Comparison of ENCODE assay signal across 9 cellular contexts in the genomic region with DNA sequence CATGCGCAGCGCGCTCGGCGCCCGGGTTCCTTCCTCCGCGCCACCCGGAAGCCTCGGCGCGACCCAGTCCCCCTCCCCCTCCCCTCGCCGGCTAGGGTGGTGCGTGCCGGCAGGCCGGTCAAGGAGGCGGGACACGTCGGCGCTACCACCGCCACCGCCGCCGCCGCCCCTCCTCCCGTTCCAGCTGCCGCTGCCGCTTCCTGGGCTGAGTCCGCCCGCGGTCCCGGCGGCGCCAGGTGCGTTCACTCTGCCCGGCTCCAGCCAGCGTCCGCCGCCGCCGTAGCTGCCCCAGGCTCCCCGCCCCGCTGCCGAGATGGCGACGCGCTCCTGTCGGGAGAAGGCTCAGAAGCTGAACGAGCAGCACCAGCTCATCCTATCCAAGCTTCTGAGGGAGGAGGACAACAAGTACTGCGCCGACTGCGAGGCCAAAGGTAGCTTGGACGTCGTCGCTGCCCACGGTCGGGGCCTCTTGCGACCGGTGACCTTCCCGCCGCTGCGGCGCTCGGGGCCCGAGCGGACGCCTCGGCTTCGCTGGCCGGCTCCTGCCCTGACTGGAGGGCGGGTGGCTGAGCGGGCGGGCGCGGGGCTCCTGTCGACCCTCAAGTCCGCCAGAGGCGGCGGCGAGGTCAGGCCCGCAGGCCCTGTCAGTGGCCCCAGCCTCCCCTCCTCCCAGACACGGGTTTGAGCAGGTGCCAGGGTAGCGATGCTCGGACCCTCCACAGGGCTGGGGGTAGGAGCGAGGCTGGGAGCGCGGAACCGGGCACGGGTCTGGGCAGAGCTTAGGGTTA. TPM values are rescaled to one million over a fixed set of nuclear protein-coding genes. Genes with fewer than 3 reads are reported as not detected.
DNase-seq lines count a peak whose midpoint lies in the region; ATAC-seq, FAIRE-seq and TF ChIP-seq lines count a peak whose summit lies in the region.
"Had no signal": no experiment of that assay in that cellular context is flagged by ENCODE, and none has a peak within 500 bp of the region (broad histone marks: within the 10 kb centered on the region; RNA-seq: fewer than 3 reads in every experiment).

TSS of gene SMAP1 (plus strand) at position 173 of the 788 bp plus-strand sequence. CDS start at position 314, 141 bp downstream.

- peak within 1 kb of the TSS; percentile 68 to 96 (median 75) for H3K4me3 ChIP-seq in keratinocyte (ENCODE audit: control insufficient read depth in 2 of 3, extremely low read depth in 1 of 3, insufficient read depth in 2 of 3, low read depth in 1 of 3, low read length in 3 of 3)

- TF ChIP-seq CTCF in keratinocyte (optimal IDR thresholded peaks at IDR 0.05 in 1 of 3, IDR thresholded peaks at IDR 0.05 in 1 of 3, conservative IDR thresholded peaks at IDR 0.05 in 1 of 3; ENCODE audit: extremely low read depth in 1 of 3, insufficient read depth in 2 of 3, low read length in 3 of 3) = no peak

- H2AFZ ChIP-seq in keratinocyte (ENCODE audit: control insufficient read depth, low read length) = peak within 1 kb of the TSS; percentile 99

- peak within 1 kb of the TSS; percentile 66 for H3K27ac ChIP-seq in keratinocyte (ENCODE audit: control insufficient read depth, insufficient read depth, low read length)

- H4K20me1 ChIP-seq in keratinocyte (ENCODE audit: control insufficient read depth, extremely low read depth, insufficient read depth, low read length) = no peaks in the 10 kb centered on the region

- peak; percentile 100 for DNase-seq in AG20443 (ENCODE audit: low spot score)
- DNase-seq in NCI-H345 (lab: John Stamatoyannopoulos, UW) = peak; percentile 94
- peak; percentile 95 for DNase-seq in activated CD4-positive, CD25-positive, alpha-beta regulatory T cell treated with anti-CD3 and anti-CD28 coated beads, Interleukin-2, amount 50 U/mL, for 72 hours
- peak; percentile 86 for DNase-seq in cerebellar cortex (ENCODE audit: low spot score)
- DNase-seq in keratinocyte (ENCODE audit: low read depth, low spot score) = peak; percentile 40
- peak; percentile 89 to 94 (median 93) for DNase-seq in stimulated activated CD4-positive, alpha-beta T cell treated with anti-CD3 and anti-CD28 coated beads, Interleukin-12 subunit alpha, Interleukin-12 subunit beta, amount 100 ng/mL, for 48 hours (ENCODE audit: low read depth in 2 of 3, low spot score in 1 of 3)

- ATAC-seq in GM19025 (IDR thresholded peaks at IDR 0.05; ENCODE audit: low read depth, unreplicated experiment) (peak; percentile 93), HG03280 (IDR thresholded peaks at IDR 0.05; ENCODE audit: unreplicated experiment) (peak; percentile 94)

- FAIRE-seq in keratinocyte (lab: Jason Lieb, UNC) = no peak
- FAIRE-seq: endometrium had no signal

- peaks cover 15% of the 10 kb centered on the region for H3K4me1 ChIP-seq in keratinocyte (ENCODE audit: control insufficient read depth, extremely low read depth, insufficient read depth, low read length)

- no peaks in the 10 kb centered on the region for H3K36me3 ChIP-seq in keratinocyte (ENCODE audit: control insufficient read depth in 2 of 2, extremely low read depth in 1 of 2, insufficient read depth in 2 of 2, low read length in 2 of 2)

- no peaks in the 10 kb centered on the region for H3K9me3 ChIP-seq in keratinocyte (ENCODE audit: control insufficient read depth, low read depth, low read length)

- H3K79me2 ChIP-seq in keratinocyte (ENCODE audit: control insufficient read depth, insufficient read depth, low read length) = peaks cover 9% of the 10 kb centered on the region

- dilution Hi-C loops in keratinocyte (cut with MboI; ENCODE audit: extremely low pct_ligation_motif_present, low sequenced_read_pairs) = no loop called here

- H3K4me2 ChIP-seq in keratinocyte (ENCODE audit: control insufficient read depth, extremely low read depth, insufficient read depth, low read depth, low read length) = peak within 1 kb of the TSS; percentile 98

- H3K9ac ChIP-seq in keratinocyte (ENCODE audit: control insufficient read depth, extremely low read depth, insufficient read depth, low read length) = peak within 1 kb of the TSS; percentile 83

- no peaks in the 10 kb centered on the region for H3K9me1 ChIP-seq in keratinocyte (ENCODE audit: control insufficient read depth, extremely low read depth, insufficient read depth, low read length)

- H3K27me3 ChIP-seq in keratinocyte (ENCODE audit: control insufficient read depth, extremely low read depth, insufficient read depth, low read length) = no peaks in the 10 kb centered on the region

RNA-seq across cellular contexts. Expression of gene SMAP1, which starts in this region (rescaled TPM):
- 12.2 to 16.5 TPM (median 16.2 TPM) in 3 replicates for polyA plus RNA-seq in keratinocyte
- polyA plus RNA-seq in keratinocyte (2011; ENCODE audit: low read depth) = 38.6 TPM
- 16.6 and 26.8 TPM in 2 replicates for polyA plus RNA-seq in keratinocyte (2011; cell fraction: cytosol; rRNA removed)
- polyA plus RNA-seq in keratinocyte (2011; cell fraction: nucleus; rRNA removed) = 13.1 and 15.0 TPM in 2 replicates
- polyA plus RNA-seq in keratinocyte (2012; ENCODE audit: low replicate concordance) = 14.8 and 21.3 TPM in 2 replicates
- polyA minus RNA-seq in keratinocyte = 13.1 to 17.0 TPM (median 13.1 TPM) in 3 replicates
- polyA minus RNA-seq in keratinocyte (2011; cell fraction: cytosol; rRNA and poly(A)+ RNA removed) = 13.0 TPM
- polyA minus RNA-seq in keratinocyte (2011; cell fraction: nucleus; rRNA and poly(A)+ RNA removed) = 7.8 and 13.2 TPM in 2 replicates

Comparison
In these comparisons a context has a peak if more than half of its experiments do, and no peak if none do; other contexts are left out.
1. Peak in every context shown above with its lines: DNase-seq, ATAC-seq, H3K4me3 ChIP-seq and H3K27ac ChIP-seq.
2. DNase-seq: peak in every context shown above with its lines; median percentile 100 in AG20443; 95 in activated CD4-positive, CD25-positive, alpha-beta regulatory T cell treated with anti-CD3 and anti-CD28 coated beads, Interleukin-2, amount 50 U/mL, for 72 hours; 94 in NCI-H345; 93 in stimulated activated CD4-positive, alpha-beta T cell treated with anti-CD3 and anti-CD28 coated beads, Interleukin-12 subunit alpha, Interleukin-12 subunit beta, amount 100 ng/mL, for 48 hours; 86 in cerebellar cortex; 40 in keratinocyte.